In genomic region chr11:130170345-130170744, GRCh38 we compare ENCODE assay signal across 19 cellular contexts. TPM values are rescaled to one million over a fixed set of nuclear protein-coding genes. Genes with fewer than 3 reads are reported as not detected.
DNase-seq lines count a peak whose midpoint lies in the region; ATAC-seq, FAIRE-seq and TF ChIP-seq lines count a peak whose summit lies in the region.
"Had no signal": no experiment of that assay in that cellular context is flagged by ENCODE, and none has a peak within 500 bp of the region (broad histone marks: within the 10 kb centered on the region; RNA-seq: fewer than 3 reads in every experiment).

No MANE protein-coding gene starts in this region.

- H3K79me2 ChIP-seq in DOHH2 (ENCODE audit: control insufficient read depth, low read length): peaks cover 100% of the 10 kb centered on the region
- peaks cover 89% of the 10 kb centered on the region for H3K79me2 ChIP-seq in OCI-LY1 (ENCODE audit: insufficient read depth, low read length)

- H3K27me3 ChIP-seq in DOHH2 (ENCODE audit: control insufficient read depth, low read length) (no peaks in the 10 kb centered on the region), OCI-LY1 (ENCODE audit: insufficient read depth, low read length) (no peaks in the 10 kb centered on the region), small intestine (ENCODE audit: control insufficient read depth in 2 of 2, insufficient read depth in 2 of 2, low read length in 2 of 2) (no peaks in the 10 kb centered on the region)
- H3K27me3 ChIP-seq: SJCRH30 had no signal

- peaks cover 10% of the 10 kb centered on the region for H3K36me3 Mint-ChIP-seq in type B pancreatic cell

- H3K27me3 Mint-ChIP-seq in type B pancreatic cell: no peaks in the 10 kb centered on the region

- no peak overlapping the region for H2AFZ ChIP-seq in OCI-LY1 (ENCODE audit: low read length)

- H3K4me3 Mint-ChIP-seq in type B pancreatic cell: no peak overlapping the region
- H3K4me3 Mint-ChIP-seq: CD8-positive, alpha-beta memory T cell had no signal

- H3K27ac Mint-ChIP-seq in type B pancreatic cell: no peak overlapping the region
- H3K27ac Mint-ChIP-seq: CD8-positive, alpha-beta memory T cell had no signal

- H3K4me1 ChIP-seq in DOHH2 (ENCODE audit: control insufficient read depth, low read length) (peaks cover 100% of the 10 kb centered on the region), OCI-LY1 (ENCODE audit: insufficient read depth, low read length, severe bottlenecking) (peaks cover 78% of the 10 kb centered on the region), small intestine (ENCODE audit: control insufficient read depth in 2 of 2, insufficient read depth in 1 of 2, low read depth in 1 of 2, low read length in 1 of 2) (peaks cover 3 to 5% of the 10 kb centered on the region in 2 donors)
- H3K4me1 ChIP-seq: SJCRH30 had no signal

- no peak for ATAC-seq in HG03139 (IDR thresholded peaks at IDR 0.05; ENCODE audit: unreplicated experiment)
- ATAC-seq: A549 had no signal

- H3K4me2 ChIP-seq in DOHH2 (ENCODE audit: low read length): peak overlapping the region; percentile 74
- H3K4me2 ChIP-seq in OCI-LY1 (ENCODE audit: low read length): peak overlapping the region; percentile 55
- H3K4me2 ChIP-seq: A549, KMS-11 had no signal

- H3K36me3 ChIP-seq in DOHH2 (ENCODE audit: control insufficient read depth, low read length) (peaks cover 47% of the 10 kb centered on the region), OCI-LY1 (ENCODE audit: insufficient read depth, low read length) (peaks cover 39% of the 10 kb centered on the region), small intestine (ENCODE audit: control insufficient read depth in 2 of 2, insufficient read depth in 2 of 2, low read length in 2 of 2) (no peaks in the 10 kb centered on the region)
- H3K36me3 ChIP-seq: SJCRH30 had no signal

- peaks cover 16% of the 10 kb centered on the region for H3K4me1 Mint-ChIP-seq in type B pancreatic cell (ENCODE audit: unreplicated experiment)
- H3K4me1 Mint-ChIP-seq: CD8-positive, alpha-beta memory T cell had no signal

- H3K9me3 ChIP-seq in DOHH2 (ENCODE audit: control insufficient read depth, insufficient read depth, low read length) (no peaks in the 10 kb centered on the region), OCI-LY1 (ENCODE audit: low read length) (peaks cover 6% of the 10 kb centered on the region), small intestine (ENCODE audit: control insufficient read depth, low read depth) (no peaks in the 10 kb centered on the region)
- H3K9me3 ChIP-seq: A549, SJCRH30 had no signal

- no peaks in the 10 kb centered on the region for H3K9me2 ChIP-seq in DOHH2 (replicated peaks; ENCODE audit: control insufficient read depth, low read length)
- no peaks in the 10 kb centered on the region for H3K9me2 ChIP-seq in OCI-LY1 (ENCODE audit: low read depth, low read length)

- H3K9ac ChIP-seq in OCI-LY1 (ENCODE audit: low read length): peak overlapping the region; percentile 36; the same call in 1 of the 2 replicates
- H3K9ac ChIP-seq: KMS-11 had no signal

- H3F3A ChIP-seq in DOHH2 (ENCODE audit: control insufficient read depth, insufficient read depth): peaks cover 38% of the 10 kb centered on the region
- peaks cover 8% of the 10 kb centered on the region for H3F3A ChIP-seq in OCI-LY1 (ENCODE audit: insufficient read depth, low read length)

- WGBS in small intestine, 3 donors: 30 to 59% (median 39%) methylated on average over 8 of the region's 8 CpGs

- H4K20me1 ChIP-seq in DOHH2 (ENCODE audit: control insufficient read depth, insufficient read depth, low read depth, low read length): peaks cover 17% of the 10 kb centered on the region; the same call in 1 of the 2 replicates
- H4K20me1 ChIP-seq in OCI-LY1 (ENCODE audit: insufficient read depth, low read length): no peaks in the 10 kb centered on the region

- H3K9me3 Mint-ChIP-seq in type B pancreatic cell: peaks cover 5% of the 10 kb centered on the region

- H3K4me3 ChIP-seq in DOHH2 (ENCODE audit: low read length) (peak overlapping the region; percentile 67), OCI-LY1 (ENCODE audit: low read depth, low read length, poor library complexity, severe bottlenecking) (peak overlapping the region; percentile 42), small intestine (ENCODE audit: low read depth in 1 of 2, low read length in 2 of 2) (no peak overlapping the region)
- H3K4me3 ChIP-seq: A549, SJCRH30 had no signal

- no peak for FAIRE-seq in small intestine (lab: Jason Lieb, UNC)
- FAIRE-seq: A549, G401.6 had no signal

- TF ChIP-seq CTCF in DOHH2 (IDR thresholded peaks at IDR 0.05; ENCODE audit: low read depth, low read length, poor library complexity, severe bottlenecking) (no peak), OCI-LY1 (IDR thresholded peaks at IDR 0.05; ENCODE audit: low read length) (no peak), type B pancreatic cell (conservative IDR thresholded peaks at IDR 0.05) (no peak)

- peak overlapping the region; percentile 94 for H3K27ac ChIP-seq in DOHH2 (ENCODE audit: low read depth, low read length)
- peak overlapping the region; percentile 87 for H3K27ac ChIP-seq in OCI-LY1 (ENCODE audit: low read depth, low read length, poor library complexity, severe bottlenecking)
- peak overlapping the region; percentile 7 to 60 for H3K27ac ChIP-seq in small intestine (ENCODE audit: low read depth in 1 of 2, low read length in 1 of 2)
- H3K27ac ChIP-seq: A549, KMS-11, SJCRH30 had no signal

- DNase-seq in iPS DF 19.7 (ENCODE audit: low read depth, low spot score): peak; percentile 42
- peak; percentile 59 for DNase-seq in small intestine
- no peak for DNase-seq in type B pancreatic cell (ENCODE audit: extremely low spot score, unreplicated experiment)
- DNase-seq in GM19240 (ENCODE audit: insufficient read length, low spot score): no peak
- DNase-seq: CD8-positive, alpha-beta memory T cell; DMS79 treated with DMSO at 0.1 percent for 48 hours; HCEC 1CT; NCI-H1417 treated with DMSO at 0.1 percent for 48 hours; NCI-H1930; NCI-H226; NCI-H524 treated with DMSO at 0.1 percent for 48 hours; SJCRH30 had no signal

RNA-seq across cellular contexts. Expression of gene ST14, which starts 10.8 kb away (rescaled TPM):
- polyA plus RNA-seq in small intestine: 100 to 1,000 TPM in 2 of 3 donors, 10 to 100 TPM in 1; 97.8 to 169 (median 116) TPM
- 71.7 and 170 TPM in 2 replicates for total RNA-seq in type B pancreatic cell (ENCODE audit: low replicate concordance)
- polyA plus RNA-seq: BJ; CD8-positive, alpha-beta memory T cell had no signal

Comparison
In these comparisons a context has a peak if more than half of its experiments do, and no peak if none do; other contexts are left out.
1. H3K27ac ChIP-seq: peak in every context shown above with its lines; median percentile 94 in DOHH2; 87 in OCI-LY1; 34 in small intestine.
2. H3K4me3 ChIP-seq: peak in DOHH2 (single experiment) and OCI-LY1 (single experiment); none in small intestine (0 of 2).
3. DNase-seq: peak in iPS DF 19.7 (single experiment) and small intestine (single experiment); none in type B pancreatic cell (single experiment) and GM19240 (single experiment).